ENCODE assay signal across 1 cellular context in genomic region chr2:198376677-198377076, GRCh38.
A peak's percentile ranks its signal among the peaks of the same experiment; 100 is the strongest.
TF ChIP-seq lines count a peak whose summit lies in the region.

No MANE protein-coding gene starts in this region.

TF ChIP-seq in HCT116, 20 proteins besides CTCF, POLR2A, EP300 and RAD21 (continued from another document):
- no peak for TF ChIP-seq REST (IDR thresholded peaks at IDR 0.05; ENCODE audit: low read depth)
- no peak for TF ChIP-seq POLR2AphosphoS5 (IDR thresholded peaks at IDR 0.05; ENCODE audit: low read depth, low read length)
- no peak for TF ChIP-seq ATF3 (IDR thresholded peaks at IDR 0.05)
- no peak for TF ChIP-seq SRF (IDR thresholded peaks at IDR 0.05; ENCODE audit: low read depth)
- TF ChIP-seq TCF7L2 (IDR thresholded peaks at IDR 0.05; ENCODE audit: borderline replicate concordance, extremely low read depth, insufficient read depth, insufficient read length): no peak
- no peak for TF ChIP-seq ZNF274 (IDR thresholded peaks at IDR 0.05; ENCODE audit: low read depth, low read length)
- no peak for TF ChIP-seq CBX3 (IDR thresholded peaks at IDR 0.05; ENCODE audit: low read depth)
- no peak for TF ChIP-seq EZH2 (IDR thresholded peaks at IDR 0.05)
- TF ChIP-seq SP1 (IDR thresholded peaks at IDR 0.05; ENCODE audit: low read depth): peak; percentile 39; the same call in 1 of the 2 replicates
- no peak for TF ChIP-seq YY1 (IDR thresholded peaks at IDR 0.05; ENCODE audit: extremely low read depth, insufficient replicate concordance, low read depth, low read length)
- no peak for TF ChIP-seq ZFX (IDR thresholded peaks at IDR 0.05)
